23 cellular contexts compared by ENCODE assay signal in the genomic region with DNA sequence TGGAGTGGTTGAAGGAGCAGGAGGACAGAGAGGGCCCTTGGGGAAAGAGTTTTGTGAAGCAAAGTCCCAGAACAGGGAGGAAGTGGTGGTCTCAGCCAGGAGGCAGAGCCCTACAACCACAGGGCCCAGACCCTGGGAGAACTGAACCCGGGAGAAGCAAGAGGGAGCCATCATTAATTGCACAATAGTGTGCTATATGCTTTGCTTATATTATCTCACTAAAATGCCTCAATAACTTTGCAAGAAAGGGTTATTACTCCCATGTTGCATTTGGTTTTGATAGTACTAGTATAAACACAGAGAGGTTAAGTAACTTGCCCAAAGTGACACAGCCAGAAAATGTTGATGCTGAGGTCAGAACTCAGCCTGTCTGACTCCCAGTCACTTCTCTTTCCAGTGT.
"Had no signal": no experiment of that assay in that cellular context is flagged by ENCODE, and none has a peak within 500 bp of the region (broad histone marks: within the 10 kb centered on the region; RNA-seq: fewer than 3 reads in every experiment).

No MANE protein-coding gene starts in this region.

- H3K4me1 ChIP-seq: adrenal gland had no signal

- H3K36me3 ChIP-seq: adrenal gland, SJCRH30, WERI-Rb-1 had no signal

- ATAC-seq: activated CD4-positive, alpha-beta T cell treated with anti-CD3 and anti-CD28 coated beads for 36 hours; activated T-helper 17 cell treated with anti-CD3 and anti-CD28 coated beads, Interleukin-2, amount 50 U/mL, for 72 hours had no signal

- H3K4me3 ChIP-seq: adrenal gland, SJCRH30 had no signal

- H3K9ac ChIP-seq: SK-N-SH had no signal

- H3K27me3 ChIP-seq: adrenal gland, SJCRH30 had no signal

- H3K4me2 ChIP-seq: SK-N-SH had no signal

- DNase-seq: activated CD4-positive, alpha-beta memory T cell treated with anti-CD3 and anti-CD28 coated beads, Interleukin-2, amount 10 ng/mL, durations not matched to agents 7 days and 5 days; activated CD4-positive, alpha-beta T cell treated with anti-CD3 and anti-CD28 coated beads for 36 hours; activated CD4-positive, alpha-beta T cell treated with anti-CD3 and anti-CD28 coated beads, Interleukin-2, amount 50 U/mL, for 1 hour; activated gamma-delta T cell treated with Interleukin-2 at 50 U/mL for 16 hours; activated naive CD4-positive, alpha-beta T cell treated with anti-CD3 and anti-CD28 coated beads, Interleukin-2, amount 10 ng/mL, durations not matched to agents 7 days and 5 days; activated naive CD8-positive, alpha-beta T cell treated with anti-CD3 and anti-CD28 coated beads, Interleukin-2, amount 10 ng/mL, durations not matched to agents 7 days and 5 days; activated T-cell treated with anti-CD3 and anti-CD28 coated beads for 4 hours; activated T-cell treated with anti-CD3 and anti-CD28 coated beads, Interleukin-2, amount 50 U/mL, for 48 hours; adrenal gland; anterior cingulate cortex; caudate nucleus; MM.1S; NCI-H1105 treated with DMSO at 0.1 percent for 48 hours; NCI-H1436 treated with DMSO at 0.1 percent for 48 hours; NCI-H187; NCI-H2081; NCI-H446; NCI-H524; SK-N-SH; T-helper 1 cell; WERI-Rb-1 had no signal

- H3K9me3 ChIP-seq: adrenal gland, SJCRH30, SK-N-SH had no signal

- H3K27ac ChIP-seq: adrenal gland, SJCRH30, WERI-Rb-1 had no signal
